In genomic region chr19:43782689-43783231, GRCh38 we compare ENCODE assay signal across 15 cellular contexts. TPM values are rescaled to one million over a fixed set of nuclear protein-coding genes. Genes with fewer than 3 reads are reported as not detected.
A peak's percentile ranks its signal among the peaks of the same experiment; 100 is the strongest.
DNase-seq lines count a peak whose midpoint lies in the region; ATAC-seq and TF ChIP-seq lines count a peak whose summit lies in the region.
"Had no signal": no experiment of that assay in that cellular context is flagged by ENCODE, and none has a peak within 500 bp of the region (broad histone marks: within the 10 kb centered on the region; RNA-seq: fewer than 3 reads in every experiment).

No MANE protein-coding gene starts in this region.

- no peaks in the 10 kb centered on the region for H3K36me3 Mint-ChIP-seq in CD4-positive, alpha-beta T cell (ENCODE audit: low read depth)
- no peaks in the 10 kb centered on the region for H3K36me3 Mint-ChIP-seq in GM23338 (ENCODE audit: low read depth)
- peaks cover 5% of the 10 kb centered on the region for H3K36me3 Mint-ChIP-seq in T-helper 2 cell treated with Interferon-gamma antibody and Interleukin-4, amounts not matched to agents 5 μg/mL and 100 μg/mL, for 36 hours (ENCODE audit: low read depth)
- H3K36me3 Mint-ChIP-seq in Caco-2 (ENCODE audit: insufficient read depth, unreplicated experiment), result no peaks in the 10 kb centered on the region
- H3K36me3 Mint-ChIP-seq: mesothelial cell of epicardium had no signal

- no peak overlapping the region for H3K4me2 ChIP-seq in GM23338
- H3K4me2 ChIP-seq: hepatocyte, KMS-11 had no signal

- H3K9me3 Mint-ChIP-seq in CD4-positive, alpha-beta T cell, result no peaks in the 10 kb centered on the region
- H3K9me3 Mint-ChIP-seq in GM23338, result no peaks in the 10 kb centered on the region; the same call in 2 of the 3 replicates
- H3K9me3 Mint-ChIP-seq in T-helper 2 cell treated with Interferon-gamma antibody and Interleukin-4, amounts not matched to agents 5 μg/mL and 100 μg/mL, for 36 hours, result no peaks in the 10 kb centered on the region
- H3K9me3 Mint-ChIP-seq in Caco-2 (ENCODE audit: unreplicated experiment), result peaks cover 10% of the 10 kb centered on the region
- H3K9me3 Mint-ChIP-seq: mesothelial cell of epicardium had no signal

- peak in 1 of 4 donors; percentile 37 for TF ChIP-seq POLR2A in esophagus squamous epithelium (IDR thresholded peaks at IDR 0.05)

- BruUV-seq in Caco-2 (replicated peaks; lab: Mats Ljungman, UMichigan), result no TSS peak

- H3K27me3 Mint-ChIP-seq in CD4-positive, alpha-beta T cell, result no peaks in the 10 kb centered on the region
- peaks cover 16% of the 10 kb centered on the region for H3K27me3 Mint-ChIP-seq in GM23338 (ENCODE audit: insufficient read depth, low read depth, poor library complexity)
- peaks cover 2% of the 10 kb centered on the region for H3K27me3 Mint-ChIP-seq in T-helper 2 cell treated with Interferon-gamma antibody and Interleukin-4, amounts not matched to agents 5 μg/mL and 100 μg/mL, for 36 hours (ENCODE audit: low read depth)
- no peaks in the 10 kb centered on the region for H3K27me3 Mint-ChIP-seq in Caco-2 (ENCODE audit: insufficient read depth, unreplicated experiment)

- no peaks in the 10 kb centered on the region for H3K9me3 ChIP-seq in CD4-positive, alpha-beta T cell (ENCODE audit: control insufficient read depth, low read length)
- no peaks in the 10 kb centered on the region for H3K9me3 ChIP-seq in esophagus squamous epithelium
- H3K9me3 ChIP-seq in Caco-2, result no peaks in the 10 kb centered on the region
- H3K9me3 ChIP-seq: sigmoid colon had no signal

- ATAC-seq in CD4-positive, alpha-beta T cell (ENCODE audit: poor library complexity), result no peak
- no peak for ATAC-seq in GM23338

- no peak for TF ChIP-seq CTCF in CD4-positive, alpha-beta T cell (IDR thresholded peaks at IDR 0.05)
- TF ChIP-seq CTCF in GM23338 (conservative IDR thresholded peaks at IDR 0.05; ENCODE audit: low read depth in 2 of 2), result no peak
- peak in 1 of 6 experiments; percentile 22 for TF ChIP-seq CTCF in esophagus squamous epithelium (IDR thresholded peaks at IDR 0.05)
- TF ChIP-seq CTCF in Caco-2 (IDR thresholded peaks at IDR 0.05; ENCODE audit: insufficient read depth in 1 of 2, low read depth in 1 of 2, low read length in 1 of 2, severe bottlenecking in 1 of 2, unreplicated experiment in 1 of 2), result no peak

- DNase-seq in CD4-positive, alpha-beta T cell, result no peak
- DNase-seq in GM23338 (ENCODE audit: low spot score) (no peak), esophagus squamous epithelium (lab: John Stamatoyannopoulos, UW) (no peak), NCI-H2029 (lab: John Stamatoyannopoulos, UW) (no peak), hepatic stellate cell (ENCODE audit: low spot score) (no peak), Caco-2 (no peak), GOT3 (lab: John Stamatoyannopoulos, UW) (no peak)
- no peak for DNase-seq in T-helper 2 cell treated with Interferon-gamma antibody and Interleukin-4, amounts not matched to agents 5 μg/mL and 100 μg/mL, for 36 hours (ENCODE audit: low spot score)
- DNase-seq: activated effector memory CD4-positive, alpha-beta T cell treated with Interleukin-2 at 50 U/mL for 16 hours; NCI-H226; sigmoid colon; SW 1271 had no signal

- no peaks in the 10 kb centered on the region for H3F3A ChIP-seq in GM23338 (replicated peaks; ENCODE audit: low read depth)

- H4K20me1 ChIP-seq in GM23338 (replicated peaks; ENCODE audit: insufficient read depth), result no peaks in the 10 kb centered on the region

- H3K4me3 Mint-ChIP-seq in CD4-positive, alpha-beta T cell, result peak overlapping the region; percentile 76
- H3K4me3 Mint-ChIP-seq in GM23338, result no peak overlapping the region
- peak overlapping the region; percentile 52 for H3K4me3 Mint-ChIP-seq in T-helper 2 cell treated with Interferon-gamma antibody and Interleukin-4, amounts not matched to agents 5 μg/mL and 100 μg/mL, for 36 hours
- no peak overlapping the region for H3K4me3 Mint-ChIP-seq in Caco-2 (ENCODE audit: unreplicated experiment)
- H3K4me3 Mint-ChIP-seq: mesothelial cell of epicardium had no signal

- H2AFZ ChIP-seq in GM23338, result 0 out of 2 replicates have a peak overlapping the region, but pooled peaks have one; percentile 32
- H2AFZ ChIP-seq: hepatocyte had no signal

- H3K4me1 ChIP-seq in GM23338 (ENCODE audit: insufficient read depth) (peaks cover 16% of the 10 kb centered on the region), esophagus squamous epithelium (peaks cover 35 to 79% (median 52%) of the 10 kb centered on the region in 3 donors), Caco-2 (peaks cover 11% of the 10 kb centered on the region)

- CTCF ChIA-PET in CD4-positive, alpha-beta T cell (lab: Charles Lee), result interaction anchor here (3.0 kb wide), 1 partner anchor 17 kb away, joined by 20 read pairs; no protein-coding TSS in a partner anchor
- CTCF ChIA-PET in Caco-2 (lab: Charles Lee), result no interaction called here

- H3K36me3 ChIP-seq in GM23338 (ENCODE audit: insufficient read depth) (no peaks in the 10 kb centered on the region), esophagus squamous epithelium (no peaks in the 10 kb centered on the region), Caco-2 (ENCODE audit: control insufficient read depth, insufficient read depth, low read length) (no peaks in the 10 kb centered on the region)
- H3K36me3 ChIP-seq: sigmoid colon had no signal

- no peaks in the 10 kb centered on the region for H3K79me2 ChIP-seq in GM23338 (replicated peaks; ENCODE audit: insufficient read depth)
- H3K79me2 ChIP-seq: hepatocyte had no signal

- peak overlapping the region; percentile 90 for H3K27ac Mint-ChIP-seq in CD4-positive, alpha-beta T cell
- H3K27ac Mint-ChIP-seq in GM23338 (no peak overlapping the region), Caco-2 (ENCODE audit: unreplicated experiment) (no peak overlapping the region)
- H3K27ac Mint-ChIP-seq in T-helper 2 cell treated with Interferon-gamma antibody and Interleukin-4, amounts not matched to agents 5 μg/mL and 100 μg/mL, for 36 hours, result peak overlapping the region; percentile 94
- H3K27ac Mint-ChIP-seq: mesothelial cell of epicardium had no signal

- no peaks in the 10 kb centered on the region for H3K9me2 ChIP-seq in GM23338 (ENCODE audit: insufficient read depth)

- POLR2A ChIA-PET in CD4-positive, alpha-beta T cell (lab: Charles Lee), result no interaction called here
- POLR2A ChIA-PET in Caco-2 (lab: Charles Lee), result no interaction called here

- H3K27me3 ChIP-seq in CD4-positive, alpha-beta T cell (ENCODE audit: control insufficient read depth, insufficient read depth, low read length), result no peaks in the 10 kb centered on the region
- 0 out of 2 replicates have a peak, but pooled peaks cover 3% of the 10 kb centered on the region for H3K27me3 ChIP-seq in GM23338 (ENCODE audit: insufficient read depth)
- H3K27me3 ChIP-seq in esophagus squamous epithelium, result peaks cover 0 to 10% (median 0%) of the 10 kb centered on the region in 4 donors
- no peaks in the 10 kb centered on the region for H3K27me3 ChIP-seq in Caco-2 (replicated peaks; ENCODE audit: control insufficient read depth, insufficient read depth, low read length)
- H3K27me3 ChIP-seq: hepatocyte had no signal

- H3K27ac ChIP-seq in CD4-positive, alpha-beta T cell (ENCODE audit: low read depth, low read length), result no peak overlapping the region
- no peak overlapping the region for H3K27ac ChIP-seq in GM23338 (ENCODE audit: low read depth)
- H3K27ac ChIP-seq in esophagus squamous epithelium, result peak overlapping the region; percentile 45 to 75 (median 64)
- H3K27ac ChIP-seq: hepatocyte, KMS-11, sigmoid colon had no signal

- 19 to 37% methylated on average over 9 to 24 of the region's 24 CpGs for WGBS in esophagus squamous epithelium, 2 donors

- intact Hi-C loops in CD4-positive, alpha-beta T cell (cut with DNase I, micrococcal nuclease), result loop anchor here in 1 of 2 experiments (10.0 kb wide), 2 partner anchors 108 to 228 kb away; partner anchors contain the start of gene PLAUR
- intact Hi-C loops in esophagus squamous epithelium (cut with DNase I) (loop anchor here (5.0 to 10.0 kb wide), 2 partner anchors 35 to 108 kb away; partner anchors contain the start of gene PLAUR), Caco-2 (cut with micrococcal nuclease; ENCODE audit: unreplicated experiment) (loop anchor here (10.0 kb wide), 2 partner anchors 118 to 188 kb away; partner anchors contain the start of genes IRGQ and ZNF576)

- H3K4me3 ChIP-seq in GM23338, result no peak overlapping the region
- H3K4me3 ChIP-seq in esophagus squamous epithelium, result peak overlapping the region in 1 of 4 donors; percentile 60
- H3K4me3 ChIP-seq in Caco-2 (ENCODE audit: low read depth, low read length), result no peak overlapping the region
- H3K4me3 ChIP-seq: hepatocyte, sigmoid colon had no signal

- H3K4me1 Mint-ChIP-seq in CD4-positive, alpha-beta T cell (ENCODE audit: low read depth), result peaks cover 69% of the 10 kb centered on the region
- H3K4me1 Mint-ChIP-seq in GM23338 (peaks cover 30% of the 10 kb centered on the region), Caco-2 (ENCODE audit: low read depth, unreplicated experiment) (peaks cover 28% of the 10 kb centered on the region)
- H3K4me1 Mint-ChIP-seq in T-helper 2 cell treated with Interferon-gamma antibody and Interleukin-4, amounts not matched to agents 5 μg/mL and 100 μg/mL, for 36 hours (ENCODE audit: low read depth), result peaks cover 57% of the 10 kb centered on the region

RNA-seq across cellular contexts. Expression of gene KCNN4, which starts 2.0 kb away (rescaled TPM):
- total RNA-seq in CD4-positive, alpha-beta T cell, result 10 to 100 TPM in 1 of 2 experiments, 1 to 10 TPM in 1; 9.7 to 10.4 TPM
- 3.2 and 3.4 TPM in 2 replicates for total RNA-seq in GM23338 (2014; rRNA removed; shearing (Covaris generic))
- 0.75 and 0.86 TPM in 2 replicates for polyA plus RNA-seq in GM23338 (2016; fragmentation: Nextera tagmentation; extraction: Ambion mirVana)
- 10 to 100 TPM in 1 of 4 donors, 1 to 10 TPM in 3; 3.2 to 16.9 (median 5.3) TPM for total RNA-seq in esophagus squamous epithelium
- total RNA-seq in Caco-2 (2022), result 3.0 and 4.0 TPM in 2 replicates

RNA-seq across cellular contexts. Expression of gene LYPD5, which starts 19.5 kb away (rescaled TPM):
- total RNA-seq in CD4-positive, alpha-beta T cell, result not detected
- 0.54 and 1.1 TPM in 2 replicates for total RNA-seq in GM23338 (2014; rRNA removed; shearing (Covaris generic))
- 0.61 and 1.5 TPM in 2 replicates for polyA plus RNA-seq in GM23338 (2016; fragmentation: Nextera tagmentation; extraction: Ambion mirVana)
- total RNA-seq in esophagus squamous epithelium (10 to 100 TPM in 3 of 4 donors, 1 to 10 TPM in 1; 9.9 to 32.0 (median 22.4) TPM), Caco-2 (2022) (0.93 and 0.95 TPM in 2 replicates)

RNA-seq across cellular contexts. Expression of gene SMG9, which starts 28.0 kb away (rescaled TPM):
- 10 to 100 TPM; 34.7 to 38.2 TPM for total RNA-seq in CD4-positive, alpha-beta T cell
- 6.3 and 13.2 TPM in 2 replicates for total RNA-seq in GM23338 (2014; rRNA removed; shearing (Covaris generic))
- 14.0 and 15.7 TPM in 2 replicates for polyA plus RNA-seq in GM23338 (2016; fragmentation: Nextera tagmentation; extraction: Ambion mirVana)
- 10 to 100 TPM; 16.0 to 22.7 (median 21.1) TPM for total RNA-seq in esophagus squamous epithelium
- total RNA-seq in Caco-2 (2022), result 87.6 and 98.8 TPM in 2 replicates

RNA-seq across cellular contexts. Expression of gene ZNF283, which starts 44.4 kb away (rescaled TPM):
- total RNA-seq in CD4-positive, alpha-beta T cell, result 1 to 10 TPM; 2.3 to 3.7 TPM
- 8.7 and 12.0 TPM in 2 replicates for total RNA-seq in GM23338 (2014; rRNA removed; shearing (Covaris generic))
- 3.0 and 3.1 TPM in 2 replicates for polyA plus RNA-seq in GM23338 (2016; fragmentation: Nextera tagmentation; extraction: Ambion mirVana)
- 10 to 100 TPM in 1 of 4 donors, 1 to 10 TPM in 3; 1.5 to 19.1 (median 6.5) TPM for total RNA-seq in esophagus squamous epithelium
- total RNA-seq in Caco-2 (2022), result 12.0 and 14.7 TPM in 2 replicates

Comparison
In these comparisons a context has a peak if more than half of its experiments do, and no peak if none do; other contexts are left out.
1. H3K27ac ChIP-seq: peak in esophagus squamous epithelium (4 of 4); none in CD4-positive, alpha-beta T cell (single experiment) and GM23338 (single experiment).
2. H3K27ac Mint-ChIP-seq: peak in CD4-positive, alpha-beta T cell (single experiment) and T-helper 2 cell treated with Interferon-gamma antibody and Interleukin-4, amounts not matched to agents 5 μg/mL and 100 μg/mL, for 36 hours (single experiment); none in GM23338 (single experiment) and Caco-2 (single experiment).
3. H3K4me3 Mint-ChIP-seq: peak in CD4-positive, alpha-beta T cell (single experiment) and T-helper 2 cell treated with Interferon-gamma antibody and Interleukin-4, amounts not matched to agents 5 μg/mL and 100 μg/mL, for 36 hours (single experiment); none in GM23338 (single experiment) and Caco-2 (single experiment).